ENCODE assay signal across 8 cellular contexts in genomic region chrX:52923781-52924241, GRCh38. TPM values are rescaled to one million over a fixed set of nuclear protein-coding genes. Genes with fewer than 3 reads are reported as not detected.
DNase-seq lines count a peak whose midpoint lies in the region; ATAC-seq and TF ChIP-seq lines count a peak whose summit lies in the region.

No MANE protein-coding gene starts in this region.

- peak overlapping the region; percentile 49; the same call in 1 of the 2 replicates for H2BK120ac ChIP-seq in IMR-90 (ENCODE audit: low read depth, low read length)

- peaks cover 20% of the 10 kb centered on the region for H4K20me1 ChIP-seq in BLaER1
- H4K20me1 ChIP-seq in IMR-90 (ENCODE audit: insufficient read depth, low read length): no peaks in the 10 kb centered on the region
- H4K20me1 ChIP-seq in smooth muscle cell (ENCODE audit: low read depth): no peaks in the 10 kb centered on the region

- no peak for TF ChIP-seq CTCF in IMR-90 (conservative IDR thresholded peaks at IDR 0.05; ENCODE audit: low read depth, low read length)
- TF ChIP-seq CTCF in smooth muscle cell (IDR thresholded peaks at IDR 0.05; ENCODE audit: borderline replicate concordance, insufficient read depth, poor library complexity, severe bottlenecking): no peak
- no peak for TF ChIP-seq CTCF in omental fat pad (IDR thresholded peaks at IDR 0.05)

- in situ Hi-C loops in IMR-90 (cut with MboI; ENCODE audit: low sequenced_read_pairs): no loop called here

- ATAC-seq in GM21360 (IDR thresholded peaks at IDR 0.05; ENCODE audit: unreplicated experiment): peak; percentile 50
- no peak for ATAC-seq in IMR-90 (ENCODE audit: low read depth)
- no peak for ATAC-seq in omental fat pad (ENCODE audit: low FRiP score)

- H3K9me3 ChIP-seq in BLaER1: no peaks in the 10 kb centered on the region
- no peaks in the 10 kb centered on the region for H3K9me3 ChIP-seq in IMR-90 (ENCODE audit: control insufficient read depth, insufficient read depth, low read length)
- no peaks in the 10 kb centered on the region for H3K9me3 ChIP-seq in smooth muscle cell (replicated peaks; ENCODE audit: low read depth)

- no peak overlapping the region for H3K56ac ChIP-seq in IMR-90 (ENCODE audit: extremely low read depth, insufficient read depth, low read length)

- H3K14ac ChIP-seq in IMR-90 (replicated peaks; ENCODE audit: low read depth, low read length): no peak overlapping the region

- H3K9me1 ChIP-seq in IMR-90 (ENCODE audit: insufficient read depth, low read length): no peaks in the 10 kb centered on the region

- H4K91ac ChIP-seq in IMR-90 (ENCODE audit: insufficient read depth, low read depth, low read length): no peak overlapping the region; the same call in 1 of the 2 replicates

- peaks cover 37% of the 10 kb centered on the region for H3K4me1 ChIP-seq in BLaER1
- peaks cover 5% of the 10 kb centered on the region for H3K4me1 ChIP-seq in IMR-90 (ENCODE audit: control insufficient read depth, insufficient read depth, low read length)
- no peaks in the 10 kb centered on the region for H3K4me1 ChIP-seq in smooth muscle cell (ENCODE audit: low read depth)

- peak overlapping the region; percentile 60; the same call in 1 of the 2 replicates for H2BK20ac ChIP-seq in IMR-90 (ENCODE audit: low read depth, low read length)

- H3K79me1 ChIP-seq in IMR-90 (ENCODE audit: low read depth in 1 of 2, low read length in 2 of 2): no peaks in the 10 kb centered on the region

- intact Hi-C loops in IMR-90 (cut with micrococcal nuclease): no loop called here

- H4K8ac ChIP-seq in IMR-90 (ENCODE audit: low read depth in 2 of 2, low read length in 2 of 2): peak overlapping the region; percentile 70 to 80; a peak in 2 of 4 replicates

- no peak overlapping the region for H3K18ac ChIP-seq in IMR-90 (ENCODE audit: low read depth, low read length)

- TF ChIP-seq POLR2A in IMR-90 (IDR thresholded peaks at IDR 0.05; ENCODE audit: low read depth, low read length): no peak

- H3K23ac ChIP-seq in IMR-90 (ENCODE audit: low read depth, low read length): no peak overlapping the region

- no peak overlapping the region for H2AK9ac ChIP-seq in IMR-90 (replicated peaks; ENCODE audit: low read depth, low read length, poor library complexity)

- peak overlapping the region; percentile 41 for H2BK5ac ChIP-seq in IMR-90 (ENCODE audit: low read depth, low read length, poor library complexity, severe bottlenecking)

- peak overlapping the region; percentile 71 for H2AFZ ChIP-seq in IMR-90 (replicated peaks; ENCODE audit: low read length, poor library complexity)
- no peak overlapping the region for H2AFZ ChIP-seq in smooth muscle cell (ENCODE audit: low read depth)

- peak overlapping the region; percentile 26 for H3K4me2 ChIP-seq in BLaER1
- H3K4me2 ChIP-seq in IMR-90 (ENCODE audit: low read depth, low read length): no peak overlapping the region
- no peak overlapping the region for H3K4me2 ChIP-seq in smooth muscle cell

- H3K27ac ChIP-seq in BLaER1: no peak overlapping the region
- H3K27ac ChIP-seq in IMR-90 (ENCODE audit: insufficient read depth, low read length): peak overlapping the region; percentile 93; the same call in 1 of the 2 replicates
- H3K27ac ChIP-seq in smooth muscle cell (ENCODE audit: low read depth): peak overlapping the region; percentile 45

- no peak overlapping the region for H2AK5ac ChIP-seq in IMR-90 (ENCODE audit: low read depth, low read length)

- H3K4ac ChIP-seq in IMR-90 (ENCODE audit: low read depth, low read length): peak overlapping the region; percentile 26; the same call in 1 of the 2 replicates

- H4K5ac ChIP-seq in IMR-90 (ENCODE audit: low read depth, low read length): no peak overlapping the region

- H3K79me2 ChIP-seq in smooth muscle cell (ENCODE audit: low read depth): no peaks in the 10 kb centered on the region

- H3K9ac ChIP-seq in BLaER1 (no peak overlapping the region), IMR-90 (ENCODE audit: low read depth, low read length) (peak overlapping the region; percentile 52; the same call in 1 of the 2 replicates), smooth muscle cell (ENCODE audit: low read depth) (no peak overlapping the region)

- H3K4me3 ChIP-seq in BLaER1 (no peak overlapping the region), IMR-90 (ENCODE audit: insufficient read depth, low read depth, low read length) (no peak overlapping the region), smooth muscle cell (no peak overlapping the region)

- WGBS in IMR-90 (ENCODE audit: extremely low coverage in 2 of 2, insufficient read length in 1 of 2), 2 experiments: no CpG with 5 or more reads among the region's 4 CpGs
- WGBS in smooth muscle cell (ENCODE audit: low lambda C conversion rate): 59% methylated on average over 4 of the region's 4 CpGs

- H3K36me3 ChIP-seq in BLaER1 (no peaks in the 10 kb centered on the region), IMR-90 (ENCODE audit: control insufficient read depth, insufficient read depth, low read length) (no peaks in the 10 kb centered on the region), smooth muscle cell (ENCODE audit: low read depth) (no peaks in the 10 kb centered on the region)

- peaks cover 9% of the 10 kb centered on the region for H3F3A ChIP-seq in smooth muscle cell (ENCODE audit: low read depth)

- 0 out of 3 replicates have a peak overlapping the region, but pooled peaks have one; percentile 27 for H2BK15ac ChIP-seq in IMR-90 (ENCODE audit: low read depth, low read length)

- CTCF ChIA-PET in IMR-90 (lab: Yijun Ruan, JAX): interaction anchor here (0.6 kb wide), 1 partner anchor 578 kb away, joined by 7 read pairs; no protein-coding TSS in a partner anchor

- no TSS peak for BruUV-seq in IMR-90 (replicated peaks; lab: Mats Ljungman, UMichigan)

- dilution Hi-C loops in IMR-90 (cut with HindIII; ENCODE audit: low sequenced_read_pairs, unreplicated experiment): no loop called here

- no peak for TF ChIP-seq RAD21 in IMR-90 (IDR thresholded peaks at IDR 0.05; ENCODE audit: low read length)

- H3K27me3 ChIP-seq in BLaER1 (peaks cover 45% of the 10 kb centered on the region), IMR-90 (ENCODE audit: control insufficient read depth, insufficient read depth, low read length) (peaks cover 3% of the 10 kb centered on the region; the same call in 1 of the 2 replicates), smooth muscle cell (ENCODE audit: low read depth) (no peaks in the 10 kb centered on the region)

- DNase-seq in IMR-90 (peak; percentile 69), dermis blood vessel endothelial cell (peak; percentile 22), smooth muscle cell (lab: John Stamatoyannopoulos, UW; ENCODE audit: unreplicated experiment) (no peak), NCI-H1436 (lab: John Stamatoyannopoulos, UW) (no peak), omental fat pad (ENCODE audit: low spot score) (no peak)
- no peak for DNase-seq in effector CD4-positive, alpha-beta T cell

- POLR2A ChIA-PET in IMR-90 (lab: Charles Lee; ENCODE audit: unreplicated experiment): interaction anchor here (0.6 kb wide), 1 partner anchor 1285 kb away, joined by 3 read pairs; no protein-coding TSS in a partner anchor

TF ChIP-seq in IMR-90, 13 proteins besides CTCF, POLR2A, EP300 and RAD21:
- no peak for TF ChIP-seq CHD1 (IDR thresholded peaks at IDR 0.05; ENCODE audit: low read depth, low read length)

RNA-seq across cellular contexts. Expression of gene FAM156B, which starts 26.7 kb away (rescaled TPM):
- total RNA-seq in IMR-90 (2012; rRNA removed): 15.6 and 17.9 TPM in 2 replicates
- polyA plus RNA-seq in IMR-90 (2012; rRNA removed): 44.0 and 52.4 TPM in 2 replicates
- 22.3 and 25.0 TPM in 2 replicates for polyA plus RNA-seq in IMR-90 (2012; cell fraction: cytosol; rRNA removed)
- polyA plus RNA-seq in IMR-90 (2012; cell fraction: nucleus; rRNA removed; ENCODE audit: low replicate concordance): 397 and 454 TPM in 2 replicates
- total RNA-seq in dermis blood vessel endothelial cell: 6.7 and 10.4 TPM in 2 replicates
- 18.5 and 22.0 TPM in 2 replicates for total RNA-seq in smooth muscle cell
- polyA plus RNA-seq in smooth muscle cell: 30.5 and 30.7 TPM in 2 replicates
- total RNA-seq in omental fat pad: 10 to 100 TPM; 21.0 to 25.5 (median 24.5) TPM

RNA-seq across cellular contexts. Expression of gene FAM156A, which starts 34.5 kb away (rescaled TPM):
- total RNA-seq in IMR-90 (2012; rRNA removed): 7.5 TPM in 2 replicates
- polyA plus RNA-seq in IMR-90 (2012; rRNA removed): 35.1 and 39.2 TPM in 2 replicates
- 26.6 and 29.1 TPM in 2 replicates for polyA plus RNA-seq in IMR-90 (2012; cell fraction: cytosol; rRNA removed)
- 250 and 274 TPM in 2 replicates for polyA plus RNA-seq in IMR-90 (2012; cell fraction: nucleus; rRNA removed; ENCODE audit: low replicate concordance)
- total RNA-seq in dermis blood vessel endothelial cell: 5.6 and 9.2 TPM in 2 replicates
- 7.6 and 16.3 TPM in 2 replicates for total RNA-seq in smooth muscle cell
- polyA plus RNA-seq in smooth muscle cell: 18.5 and 27.4 TPM in 2 replicates
- 10 to 100 TPM in 3 of 4 donors, 1 to 10 TPM in 1; 9.0 to 43.8 (median 15.2) TPM for total RNA-seq in omental fat pad

RNA-seq across cellular contexts. Expression of gene XAGE3, which starts 55.9 kb away (rescaled TPM):
- not detected in 2 replicates for total RNA-seq in IMR-90 (2012; rRNA removed)
- polyA plus RNA-seq in IMR-90 (2012; rRNA removed): not detected in 2 replicates
- not detected in 2 replicates for polyA plus RNA-seq in IMR-90 (2012; cell fraction: cytosol; rRNA removed)
- polyA plus RNA-seq in IMR-90 (2012; cell fraction: nucleus; rRNA removed; ENCODE audit: low replicate concordance): not detected in 2 replicates
- total RNA-seq in dermis blood vessel endothelial cell: not detected in 2 replicates
- not detected in 2 replicates for total RNA-seq in smooth muscle cell
- polyA plus RNA-seq in smooth muscle cell: not detected in 2 replicates
- not detected for total RNA-seq in omental fat pad

Comparison
In these comparisons a context has a peak if more than half of its experiments do, and no peak if none do; other contexts are left out.
1. DNase-seq: peak in IMR-90 (single experiment) and dermis blood vessel endothelial cell (single experiment); none in smooth muscle cell (single experiment), NCI-H1436 (single experiment), omental fat pad (single experiment) and effector CD4-positive, alpha-beta T cell (single experiment).